Comparison of ENCODE assay signal across 14 cellular contexts in genomic region chr11:120925944-120926343, GRCh38.
DNase-seq lines count a peak whose midpoint lies in the region; ATAC-seq lines count a peak whose summit lies in the region.
"Had no signal": no experiment of that assay in that cellular context is flagged by ENCODE, and none has a peak within 500 bp of the region (broad histone marks: within the 10 kb centered on the region; RNA-seq: fewer than 3 reads in every experiment).

No MANE protein-coding gene starts in this region.

- DNase-seq in RPMI8226 (peak; percentile 76), substantia nigra (lab: John Stamatoyannopoulos, UW) (no peak), NCI-H748 (lab: John Stamatoyannopoulos, UW; ENCODE audit: unreplicated experiment) (no peak)
- no peak for DNase-seq in stimulated activated CD4-positive, alpha-beta T cell treated with anti-CD3 and anti-CD28 coated beads, Interleukin-2, amount 100 ng/mL, for 24 hours
- DNase-seq in activated CD8-positive, alpha-beta memory T cell treated with anti-CD3 and anti-CD28 coated beads for 24 hours, result no peak
- DNase-seq: activated CD4-positive, alpha-beta T cell treated with anti-CD3 and anti-CD28 coated beads, Interleukin-2, amount 50 U/mL, for 4 hours; COR-L47; heart left ventricle; mammary epithelial cell had no signal

- ATAC-seq in GM18873 (IDR thresholded peaks at IDR 0.05; ENCODE audit: low FRiP score, unreplicated experiment) (peak; percentile 98), GM21576 (IDR thresholded peaks at IDR 0.05; ENCODE audit: unreplicated experiment) (peak; percentile 99), HG03103 (IDR thresholded peaks at IDR 0.05; ENCODE audit: low read depth, unreplicated experiment) (peak; percentile 99)
- ATAC-seq: heart left ventricle, SK-N-SH treated with all-trans-retinoic acid at 6 μM for 48 hours had no signal

- H3K27ac ChIP-seq in substantia nigra (ENCODE audit: low read depth, low read length, poor library complexity, severe bottlenecking), result no peak overlapping the region
- H3K27ac ChIP-seq: heart left ventricle, vagina had no signal
